In the genomic region with DNA sequence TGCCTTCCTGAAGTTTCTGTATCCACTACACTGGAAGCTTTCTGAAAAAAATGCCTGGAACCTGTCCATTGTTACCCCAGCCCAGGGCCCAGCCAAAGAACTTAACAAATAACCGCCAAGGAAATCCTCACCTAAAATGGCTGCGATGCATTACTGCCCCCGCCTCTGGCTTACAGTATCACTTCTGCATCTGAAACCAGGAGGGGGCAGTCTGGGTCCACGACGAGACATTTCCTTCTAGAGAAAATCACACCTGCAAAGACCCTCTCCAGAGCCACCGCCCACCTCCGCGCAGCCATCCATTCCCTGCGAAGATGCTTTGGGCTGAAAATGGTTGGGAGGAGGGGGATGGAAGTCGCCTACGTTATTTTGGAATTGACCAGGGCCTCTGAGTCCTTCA, we compare ENCODE assay signal across 8 cellular contexts. TPM values are rescaled to one million over a fixed set of nuclear protein-coding genes. Genes with fewer than 3 reads are reported as not detected.
DNase-seq lines count a peak whose midpoint lies in the region; ATAC-seq and TF ChIP-seq lines count a peak whose summit lies in the region.

No MANE protein-coding gene starts in this region.

- no peak overlapping the region for H3K18ac ChIP-seq in trophoblast cell (ENCODE audit: low read length)

- H3K4me2 ChIP-seq in trophoblast cell (ENCODE audit: low read length) = no peak overlapping the region

- H3K9ac ChIP-seq in trophoblast cell (ENCODE audit: low read length) = no peak overlapping the region

- H3K36me3 ChIP-seq in left ventricle myocardium inferior (peaks cover 64% of the 10 kb centered on the region), trophoblast cell (ENCODE audit: control insufficient read depth in 1 of 2, insufficient read depth in 2 of 2, low read length in 2 of 2) (peaks cover 22 to 33% of the 10 kb centered on the region in 2 experiments)

- no peak overlapping the region for H3K27ac ChIP-seq in left ventricle myocardium inferior (replicated peaks)
- no peak overlapping the region for H3K27ac ChIP-seq in trophoblast cell (ENCODE audit: low read depth, low read length)

- no peak overlapping the region for H2BK120ac ChIP-seq in trophoblast cell (ENCODE audit: insufficient read depth, low read length, poor library complexity)

- no peak overlapping the region for H2AFZ ChIP-seq in trophoblast cell (ENCODE audit: insufficient read depth, low read length, poor library complexity)

- H3K9me3 ChIP-seq in left ventricle myocardium inferior (replicated peaks) (no peaks in the 10 kb centered on the region), trophoblast cell (ENCODE audit: insufficient read depth, low read depth, low read length) (peaks cover 2% of the 10 kb centered on the region)

- no peak overlapping the region for H4K91ac ChIP-seq in trophoblast cell (ENCODE audit: low read depth, low read length)

- no peak overlapping the region for H2BK12ac ChIP-seq in trophoblast cell (ENCODE audit: low read length)

- intact Hi-C loops in left ventricle myocardium inferior (cut with micrococcal nuclease) = no loop called here
- intact Hi-C loops in Right ventricle myocardium inferior (cut with DNase I) = no loop called here
- intact Hi-C loops in posterior vena cava (cut with DNase I) = no loop called here

- H3K14ac ChIP-seq in trophoblast cell (ENCODE audit: low read length) = no peak overlapping the region

- H4K8ac ChIP-seq in trophoblast cell (ENCODE audit: low read depth, low read length) = no peak overlapping the region

- H2AK5ac ChIP-seq in trophoblast cell (ENCODE audit: low read length) = no peak overlapping the region

- TF ChIP-seq CTCF in left ventricle myocardium inferior (IDR thresholded peaks at IDR 0.05; ENCODE audit: borderline replicate concordance) (peak; percentile 60), choroid plexus epithelial cell (conservative IDR thresholded peaks at IDR 0.05; ENCODE audit: low read depth, low read length) (peak; percentile 67)

- no peak overlapping the region for H3K23ac ChIP-seq in trophoblast cell (ENCODE audit: low read length)

- H2BK5ac ChIP-seq in trophoblast cell (ENCODE audit: low read depth, low read length, poor library complexity) = no peak overlapping the region

- H3K79me1 ChIP-seq in trophoblast cell (ENCODE audit: low read length) = no peaks in the 10 kb centered on the region

- no peak overlapping the region for H3K4ac ChIP-seq in trophoblast cell (ENCODE audit: low read depth, low read length)

- no peak for DNase-seq in left ventricle myocardium inferior
- no peak for DNase-seq in Right ventricle myocardium inferior (ENCODE audit: missing footprints)
- DNase-seq in SK-MEL-5 (ENCODE audit: low read depth, low spot score) = peak; percentile 50
- peak; percentile 43 for DNase-seq in choroid plexus epithelial cell (ENCODE audit: low read depth)
- peak; percentile 44 to 59 for DNase-seq in trophoblast cell
- DNase-seq in GM19240 (ENCODE audit: insufficient read length, low spot score) = no peak
- no peak for DNase-seq in SIG-M5 (lab: John Stamatoyannopoulos, UW)
- no peak for DNase-seq in posterior vena cava (ENCODE audit: low spot score)

- H3K79me2 ChIP-seq in trophoblast cell (ENCODE audit: control insufficient read depth, insufficient read depth, low read length, poor library complexity) = no peaks in the 10 kb centered on the region

- H4K12ac ChIP-seq in trophoblast cell (ENCODE audit: low read depth, low read length) = no peak overlapping the region

- H3K4me3 ChIP-seq in left ventricle myocardium inferior (no peak overlapping the region), choroid plexus epithelial cell (ENCODE audit: low read depth, low read length) (no peak overlapping the region), trophoblast cell (ENCODE audit: low read depth, low read length) (no peak overlapping the region)

- H3K4me1 ChIP-seq in left ventricle myocardium inferior (no peaks in the 10 kb centered on the region), trophoblast cell (ENCODE audit: control insufficient read depth in 1 of 2, insufficient read depth in 2 of 2, low read length in 2 of 2) (peaks cover 0 to 6% of the 10 kb centered on the region in 2 experiments)

- H3K27me3 ChIP-seq in left ventricle myocardium inferior (ENCODE audit: low read depth) (no peaks in the 10 kb centered on the region), trophoblast cell (ENCODE audit: insufficient read depth, low read length) (no peaks in the 10 kb centered on the region)

- in situ Hi-C loops in SK-MEL-5 (cut with HindIII; ENCODE audit: low pct_unique_long_range_greater_than_20kb, low sequenced_read_pairs) = no loop called here

- no CpG with 5 or more reads among the region's 11 CpGs for WGBS in trophoblast cell (ENCODE audit: extremely low coverage, insufficient coverage, insufficient read length)

- no peak for ATAC-seq in Right ventricle myocardium inferior

RNA-seq across cellular contexts. Expression of a gene that starts 22.4 kb away (rescaled TPM):
- total RNA-seq in left ventricle myocardium inferior = 1.5 TPM
- 1.6 TPM for total RNA-seq in Right ventricle myocardium inferior
- 0.24 TPM in 1 of 2 replicates, not detected in the other for total RNA-seq in SK-MEL-5 (2014; rRNA removed; shearing (Covaris generic))
- 0.21 TPM in 1 of 2 replicates, not detected in the other for polyA plus RNA-seq in SK-MEL-5 (2015; cell fraction: cytosol; rRNA removed)
- polyA plus RNA-seq in SK-MEL-5 (2015; cell fraction: nucleus; rRNA removed) = 1.8 and 2.7 TPM in 2 replicates
- polyA plus RNA-seq in trophoblast cell (2013) = 0.15 and 0.29 TPM in 2 replicates
- 1 to 10 TPM in 1 of 2 donors, under 1 TPM in 1; 0.76 to 1.6 TPM for total RNA-seq in posterior vena cava

RNA-seq across cellular contexts. Expression of a gene that starts 33.4 kb away (rescaled TPM):
- 58.9 TPM for total RNA-seq in left ventricle myocardium inferior
- total RNA-seq in Right ventricle myocardium inferior = 64.3 TPM
- total RNA-seq in SK-MEL-5 (2014; rRNA removed; shearing (Covaris generic)) = 143 and 164 TPM in 2 replicates
- polyA plus RNA-seq in SK-MEL-5 (2015; cell fraction: cytosol; rRNA removed) = 149 and 172 TPM in 2 replicates
- polyA plus RNA-seq in SK-MEL-5 (2015; cell fraction: nucleus; rRNA removed) = 129 and 169 TPM in 2 replicates
- 84.4 and 86.9 TPM in 2 replicates for polyA plus RNA-seq in trophoblast cell (2013)
- total RNA-seq in posterior vena cava = 100 to 1,000 TPM in 1 of 2 donors, 10 to 100 TPM in 1; 84.0 to 120 TPM

RNA-seq across cellular contexts. Expression of a gene that starts 55.7 kb away (rescaled TPM):
- total RNA-seq in left ventricle myocardium inferior (not detected), Right ventricle myocardium inferior (not detected), posterior vena cava (not detected)
- not detected in 2 replicates for total RNA-seq in SK-MEL-5 (2014; rRNA removed; shearing (Covaris generic))
- polyA plus RNA-seq in SK-MEL-5 (2015; cell fraction: cytosol; rRNA removed) = not detected in 2 replicates
- polyA plus RNA-seq in SK-MEL-5 (2015; cell fraction: nucleus; rRNA removed) = not detected in 2 replicates
- polyA plus RNA-seq in trophoblast cell (2013) = not detected in 2 replicates

Comparison
In these comparisons a context has a peak if more than half of its experiments do, and no peak if none do; other contexts are left out.
1. DNase-seq: peak in SK-MEL-5 (single experiment), choroid plexus epithelial cell (single experiment) and trophoblast cell (2 of 2); none in left ventricle myocardium inferior (single experiment), Right ventricle myocardium inferior (single experiment), GM19240 (single experiment), SIG-M5 (single experiment) and posterior vena cava (single experiment).